8 cellular contexts compared by ENCODE assay signal in the genomic region with DNA sequence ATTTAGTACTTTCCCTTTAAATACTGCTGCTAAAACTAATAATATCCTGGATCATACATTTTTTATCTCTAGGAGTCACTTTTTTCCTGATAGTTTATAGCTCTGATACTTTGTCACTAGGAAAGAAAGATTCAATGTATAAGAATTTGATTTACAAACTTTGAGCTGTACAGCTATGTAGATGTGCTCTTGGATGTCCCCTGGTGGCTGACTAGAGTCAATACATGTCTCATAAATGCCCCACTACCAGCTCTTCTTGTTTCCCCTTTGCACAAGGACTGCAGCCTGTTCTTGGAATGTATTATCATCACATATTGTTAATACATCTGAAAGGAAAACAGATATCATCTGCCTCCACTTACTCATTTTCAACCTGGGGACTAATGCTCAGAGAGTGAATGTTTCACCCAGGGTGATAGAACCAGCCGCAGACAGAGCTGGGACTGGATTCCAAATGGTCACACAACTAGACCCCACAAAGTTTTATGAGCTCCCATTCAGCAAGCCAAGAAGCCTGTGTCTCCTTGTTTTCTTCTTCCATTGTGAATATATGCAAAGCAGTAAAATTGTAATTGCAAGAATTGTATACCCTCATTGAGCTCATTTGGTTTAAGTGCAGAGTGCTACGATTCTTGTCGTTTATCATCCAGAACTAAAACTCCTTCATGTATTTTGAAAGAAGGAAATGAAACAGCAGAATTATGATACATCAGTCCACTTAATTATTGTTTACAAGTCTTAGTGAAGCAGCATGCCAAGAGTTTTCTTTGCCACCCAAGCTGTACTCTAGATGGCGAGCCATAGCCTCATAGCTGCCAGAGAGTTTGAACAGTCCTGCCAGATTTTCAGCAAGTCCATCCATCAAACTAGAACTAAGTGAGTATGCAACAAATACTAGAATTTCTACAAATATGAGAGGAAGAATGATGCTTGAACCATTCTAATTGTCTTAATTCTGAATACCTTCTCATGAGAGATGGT.
DNase-seq lines count a peak whose midpoint lies in the region; ATAC-seq and TF ChIP-seq lines count a peak whose summit lies in the region.

No MANE protein-coding gene starts in this region.

- ATAC-seq in GM19452 (IDR thresholded peaks at IDR 0.05; ENCODE audit: unreplicated experiment) (peak; percentile 90), HG03342 (IDR thresholded peaks at IDR 0.05; ENCODE audit: unreplicated experiment) (peak; percentile 99)

- H3F3A ChIP-seq in DOHH2 (ENCODE audit: control insufficient read depth, insufficient read depth): no peaks in the 10 kb centered on the region
- H3F3A ChIP-seq in OCI-LY1 (ENCODE audit: insufficient read depth, low read length): no peaks in the 10 kb centered on the region

- H3K9me3 ChIP-seq in DOHH2 (ENCODE audit: control insufficient read depth, insufficient read depth, low read length) (no peaks in the 10 kb centered on the region), OCI-LY1 (ENCODE audit: low read length) (no peaks in the 10 kb centered on the region), ascending aorta (no peaks in the 10 kb centered on the region), iPS DF 6.9 (ENCODE audit: control insufficient read depth, insufficient read depth, low read length) (no peaks in the 10 kb centered on the region)

- H3K79me2 ChIP-seq in DOHH2 (ENCODE audit: control insufficient read depth, low read length) (no peaks in the 10 kb centered on the region), OCI-LY1 (ENCODE audit: insufficient read depth, low read length) (no peaks in the 10 kb centered on the region)

- no peaks in the 10 kb centered on the region for H3K9me2 ChIP-seq in DOHH2 (replicated peaks; ENCODE audit: control insufficient read depth, low read length)
- H3K9me2 ChIP-seq in OCI-LY1 (ENCODE audit: low read depth, low read length): no peaks in the 10 kb centered on the region

- H4K20me1 ChIP-seq in DOHH2 (ENCODE audit: control insufficient read depth, insufficient read depth, low read depth, low read length): no peaks in the 10 kb centered on the region
- H4K20me1 ChIP-seq in OCI-LY1 (ENCODE audit: insufficient read depth, low read length): no peaks in the 10 kb centered on the region

- WGBS in iPS DF 6.9 (ENCODE audit: insufficient coverage, insufficient read length): no CpG with 5 or more reads among the region's 4 CpGs

- H2AFZ ChIP-seq in OCI-LY1 (ENCODE audit: low read length): no peak overlapping the region

- H3K36me3 ChIP-seq in DOHH2 (ENCODE audit: control insufficient read depth, low read length) (no peaks in the 10 kb centered on the region), OCI-LY1 (ENCODE audit: insufficient read depth, low read length) (no peaks in the 10 kb centered on the region), ascending aorta (no peaks in the 10 kb centered on the region), iPS DF 6.9 (ENCODE audit: control insufficient read depth, insufficient read depth, low read length) (no peaks in the 10 kb centered on the region)

- no peak overlapping the region for H3K27ac ChIP-seq in DOHH2 (ENCODE audit: low read depth, low read length)
- H3K27ac ChIP-seq in OCI-LY1 (ENCODE audit: low read depth, low read length, poor library complexity, severe bottlenecking): no peak overlapping the region
- H3K27ac ChIP-seq in ascending aorta: no peak overlapping the region
- H3K27ac ChIP-seq in iPS DF 6.9 (ENCODE audit: low read length): no peak overlapping the region

- H3K9ac ChIP-seq in OCI-LY1 (ENCODE audit: low read length): no peak overlapping the region

- DNase-seq in ascending aorta (ENCODE audit: low spot score in 2 of 2): no peak
- peak; percentile 55 for DNase-seq in iPS DF 6.9 (ENCODE audit: low read depth, low spot score)
- DNase-seq in stimulated activated CD4-positive, alpha-beta T cell treated with anti-CD3 and anti-CD28 coated beads, Interleukin-2, amount 100 ng/mL, for 48 hours: peak; percentile 21 to 34
- DNase-seq in NCI-H1930 (lab: John Stamatoyannopoulos, UW): no peak

- intact Hi-C loops in ascending aorta (cut with DNase I): no loop called here

- H3K4me2 ChIP-seq in DOHH2 (ENCODE audit: low read length): no peak overlapping the region
- no peak overlapping the region for H3K4me2 ChIP-seq in OCI-LY1 (ENCODE audit: low read length)

- TF ChIP-seq CTCF in DOHH2 (IDR thresholded peaks at IDR 0.05; ENCODE audit: low read depth, low read length, poor library complexity, severe bottlenecking): peak; percentile 73
- peak; percentile 79 for TF ChIP-seq CTCF in OCI-LY1 (IDR thresholded peaks at IDR 0.05; ENCODE audit: low read length)
- TF ChIP-seq CTCF in ascending aorta (IDR thresholded peaks at IDR 0.05): peak; percentile 39 to 69 (median 60)

- no peak overlapping the region for H3K4me3 ChIP-seq in DOHH2 (ENCODE audit: low read length)
- no peak overlapping the region for H3K4me3 ChIP-seq in OCI-LY1 (ENCODE audit: low read depth, low read length, poor library complexity, severe bottlenecking)
- no peak overlapping the region for H3K4me3 ChIP-seq in ascending aorta
- H3K4me3 ChIP-seq in iPS DF 6.9 (ENCODE audit: low read length): no peak overlapping the region

- no peaks in the 10 kb centered on the region for H3K4me1 ChIP-seq in DOHH2 (ENCODE audit: control insufficient read depth, low read length)
- H3K4me1 ChIP-seq in OCI-LY1 (ENCODE audit: insufficient read depth, low read length, severe bottlenecking): no peaks in the 10 kb centered on the region
- peaks cover 7 to 17% of the 10 kb centered on the region in 2 donors for H3K4me1 ChIP-seq in ascending aorta
- no peaks in the 10 kb centered on the region for H3K4me1 ChIP-seq in iPS DF 6.9 (ENCODE audit: control insufficient read depth, insufficient read depth, low read length)

- H3K27me3 ChIP-seq in DOHH2 (ENCODE audit: control insufficient read depth, low read length) (no peaks in the 10 kb centered on the region), OCI-LY1 (ENCODE audit: insufficient read depth, low read length) (no peaks in the 10 kb centered on the region), ascending aorta (no peaks in the 10 kb centered on the region), iPS DF 6.9 (ENCODE audit: control insufficient read depth, insufficient read depth, low read length) (no peaks in the 10 kb centered on the region)

Comparison
In these comparisons a context has a peak if more than half of its experiments do, and no peak if none do; other contexts are left out.
1. DNase-seq: peak in iPS DF 6.9 (single experiment) and stimulated activated CD4-positive, alpha-beta T cell treated with anti-CD3 and anti-CD28 coated beads, Interleukin-2, amount 100 ng/mL, for 48 hours (2 of 2); none in ascending aorta (0 of 2) and NCI-H1930 (0 of 2).
2. Peak in every context shown above with its lines, with median percentiles within 50 percentile points of each other: CTCF ChIP-seq.